ENCODE assay signal across 1 cellular context in the genomic region with DNA sequence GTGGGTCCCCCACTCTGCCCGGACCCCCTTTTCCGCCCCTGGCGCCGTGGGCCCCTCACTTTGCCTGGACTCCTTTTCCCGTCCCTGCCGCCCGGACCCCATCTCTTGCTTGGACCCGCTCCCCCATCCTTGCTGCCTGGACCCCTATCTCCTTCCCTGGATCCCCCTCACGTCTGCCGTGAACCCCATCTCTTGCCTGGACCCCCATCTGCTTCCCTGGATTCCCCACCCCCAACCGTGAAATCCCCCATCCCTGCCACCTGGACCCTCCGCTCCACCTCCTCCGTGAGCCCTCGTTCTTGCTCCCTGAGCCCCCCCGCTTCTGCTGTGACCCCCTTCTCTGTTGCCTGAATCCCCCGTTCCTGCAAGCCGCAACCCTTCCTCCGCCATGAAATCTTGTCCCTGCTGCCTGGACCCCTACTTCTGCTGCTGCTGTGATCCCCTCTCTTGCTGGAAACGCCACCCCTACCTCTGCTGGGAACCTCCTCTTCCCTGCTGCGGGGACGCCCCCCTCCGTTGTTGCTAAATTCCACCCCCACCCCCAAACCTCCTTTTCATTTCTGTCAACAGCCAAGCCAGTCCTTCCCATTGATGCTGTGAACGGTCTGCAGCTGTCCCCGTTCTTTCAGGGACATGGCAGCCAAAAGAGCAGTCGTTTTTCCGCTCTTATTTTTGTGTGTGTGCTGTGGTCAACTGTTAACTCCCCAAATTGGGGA.
TF ChIP-seq lines count a peak whose summit lies in the region.

No MANE protein-coding gene starts in this region.

TF ChIP-seq in H1, 55 proteins besides CTCF, POLR2A, EP300 and RAD21:
- TF ChIP-seq SRF (IDR thresholded peaks at IDR 0.05; ENCODE audit: low read depth, low read length) (no peak), KDM4A (IDR thresholded peaks at IDR 0.05; ENCODE audit: low read depth, low read length, severe bottlenecking) (peak; percentile 9), KDM1A (IDR thresholded peaks at IDR 0.05; ENCODE audit: borderline replicate concordance, low read length) (no peak)
- TF ChIP-seq, protein P1, sequence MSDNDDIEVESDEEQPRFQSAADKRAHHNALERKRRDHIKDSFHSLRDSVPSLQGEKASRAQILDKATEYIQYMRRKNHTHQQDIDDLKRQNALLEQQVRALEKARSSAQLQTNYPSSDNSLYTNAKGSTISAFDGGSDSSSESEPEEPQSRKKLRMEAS (IDR thresholded peaks at IDR 0.05): no peak
